Comparison of ENCODE assay signal across 1 cellular context in the genomic region with DNA sequence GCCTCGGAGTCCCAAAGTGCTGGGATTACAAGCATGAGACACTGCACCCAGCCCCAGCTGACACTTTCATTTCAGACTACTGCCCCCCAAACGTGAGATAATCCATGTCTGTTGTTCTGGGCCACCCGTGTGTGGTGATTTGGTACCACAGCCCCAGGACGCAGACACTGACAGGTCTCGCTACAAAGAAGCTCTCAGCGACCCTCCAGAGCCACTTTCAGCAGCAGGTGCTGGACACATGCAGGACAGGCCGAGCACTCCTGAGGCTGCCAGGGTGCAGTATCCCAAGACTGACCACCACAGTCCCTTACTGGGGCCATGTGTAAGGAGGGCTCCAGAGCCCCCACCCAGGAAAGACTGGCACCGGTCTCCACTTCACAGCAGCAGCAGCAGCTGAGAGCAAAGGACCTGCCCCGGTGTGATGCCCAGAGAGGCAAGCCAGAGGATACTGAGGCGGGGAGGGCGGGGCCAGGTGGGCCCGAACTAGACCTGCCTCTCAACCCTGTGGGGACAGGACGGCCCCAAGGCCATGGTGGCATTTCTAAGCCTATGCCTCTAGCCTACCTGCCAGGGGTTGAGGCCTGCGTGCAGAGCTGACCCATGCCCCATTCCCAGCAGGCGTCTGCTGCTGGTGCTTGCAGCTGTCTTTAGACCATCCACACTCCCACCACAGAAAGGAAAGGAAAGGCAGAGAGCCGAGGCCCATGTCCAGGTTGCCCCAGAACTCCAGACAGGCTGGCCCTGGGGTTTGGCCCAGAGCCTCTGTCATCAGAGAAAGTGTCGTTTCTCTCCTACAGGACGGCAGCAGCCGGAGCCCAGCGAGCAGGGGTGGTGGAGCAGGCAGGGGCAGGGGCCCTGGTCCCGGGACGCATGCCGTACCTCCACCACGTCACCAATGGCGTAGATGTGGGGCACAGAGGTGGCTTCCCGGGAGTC.
TF ChIP-seq lines count a peak whose summit lies in the region.

No MANE protein-coding gene starts in this region.

TF ChIP-seq in WTC11, 78 proteins besides CTCF, POLR2A, EP300 and RAD21:
- TF ChIP-seq HMGA2 (CRISPR knock-in tag; IDR thresholded peaks at IDR 0.05), result no peak
- TF ChIP-seq, protein P1, sequence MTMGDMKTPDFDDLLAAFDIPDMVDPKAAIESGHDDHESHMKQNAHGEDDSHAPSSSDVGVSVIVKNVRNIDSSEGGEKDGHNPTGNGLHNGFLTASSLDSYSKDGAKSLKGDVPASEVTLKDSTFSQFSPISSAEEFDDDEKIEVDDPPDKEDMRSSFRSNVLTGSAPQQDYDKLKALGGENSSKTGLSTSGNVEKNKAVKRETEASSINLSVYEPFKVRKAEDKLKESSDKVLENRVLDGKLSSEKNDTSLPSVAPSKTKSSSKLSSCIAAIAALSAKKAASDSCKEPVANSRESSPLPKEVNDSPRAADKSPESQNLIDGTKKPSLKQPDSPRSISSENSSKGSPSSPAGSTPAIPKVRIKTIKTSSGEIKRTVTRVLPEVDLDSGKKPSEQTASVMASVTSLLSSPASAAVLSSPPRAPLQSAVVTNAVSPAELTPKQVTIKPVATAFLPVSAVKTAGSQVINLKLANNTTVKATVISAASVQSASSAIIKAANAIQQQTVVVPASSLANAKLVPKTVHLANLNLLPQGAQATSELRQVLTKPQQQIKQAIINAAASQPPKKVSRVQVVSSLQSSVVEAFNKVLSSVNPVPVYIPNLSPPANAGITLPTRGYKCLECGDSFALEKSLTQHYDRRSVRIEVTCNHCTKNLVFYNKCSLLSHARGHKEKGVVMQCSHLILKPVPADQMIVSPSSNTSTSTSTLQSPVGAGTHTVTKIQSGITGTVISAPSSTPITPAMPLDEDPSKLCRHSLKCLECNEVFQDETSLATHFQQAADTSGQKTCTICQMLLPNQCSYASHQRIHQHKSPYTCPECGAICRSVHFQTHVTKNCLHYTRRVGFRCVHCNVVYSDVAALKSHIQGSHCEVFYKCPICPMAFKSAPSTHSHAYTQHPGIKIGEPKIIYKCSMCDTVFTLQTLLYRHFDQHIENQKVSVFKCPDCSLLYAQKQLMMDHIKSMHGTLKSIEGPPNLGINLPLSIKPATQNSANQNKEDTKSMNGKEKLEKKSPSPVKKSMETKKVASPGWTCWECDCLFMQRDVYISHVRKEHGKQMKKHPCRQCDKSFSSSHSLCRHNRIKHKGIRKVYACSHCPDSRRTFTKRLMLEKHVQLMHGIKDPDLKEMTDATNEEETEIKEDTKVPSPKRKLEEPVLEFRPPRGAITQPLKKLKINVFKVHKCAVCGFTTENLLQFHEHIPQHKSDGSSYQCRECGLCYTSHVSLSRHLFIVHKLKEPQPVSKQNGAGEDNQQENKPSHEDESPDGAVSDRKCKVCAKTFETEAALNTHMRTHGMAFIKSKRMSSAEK (CRISPR knock-in tag; IDR thresholded peaks at IDR 0.05; ENCODE audit: borderline replicate concordance), result no peak
- TF ChIP-seq, protein P2, sequence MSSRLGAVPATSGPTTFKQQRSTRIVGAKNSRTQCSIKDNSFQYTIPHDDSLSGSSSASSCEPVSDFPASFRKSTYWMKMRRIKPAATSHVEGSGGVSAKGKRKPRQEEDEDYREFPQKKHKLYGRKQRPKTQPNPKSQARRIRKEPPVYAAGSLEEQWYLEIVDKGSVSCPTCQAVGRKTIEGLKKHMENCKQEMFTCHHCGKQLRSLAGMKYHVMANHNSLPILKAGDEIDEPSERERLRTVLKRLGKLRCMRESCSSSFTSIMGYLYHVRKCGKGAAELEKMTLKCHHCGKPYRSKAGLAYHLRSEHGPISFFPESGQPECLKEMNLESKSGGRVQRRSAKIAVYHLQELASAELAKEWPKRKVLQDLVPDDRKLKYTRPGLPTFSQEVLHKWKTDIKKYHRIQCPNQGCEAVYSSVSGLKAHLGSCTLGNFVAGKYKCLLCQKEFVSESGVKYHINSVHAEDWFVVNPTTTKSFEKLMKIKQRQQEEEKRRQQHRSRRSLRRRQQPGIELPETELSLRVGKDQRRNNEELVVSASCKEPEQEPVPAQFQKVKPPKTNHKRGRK (CRISPR knock-in tag; IDR thresholded peaks at IDR 0.05; ENCODE audit: borderline replicate concordance), result no peak
- TF ChIP-seq, protein P3, sequence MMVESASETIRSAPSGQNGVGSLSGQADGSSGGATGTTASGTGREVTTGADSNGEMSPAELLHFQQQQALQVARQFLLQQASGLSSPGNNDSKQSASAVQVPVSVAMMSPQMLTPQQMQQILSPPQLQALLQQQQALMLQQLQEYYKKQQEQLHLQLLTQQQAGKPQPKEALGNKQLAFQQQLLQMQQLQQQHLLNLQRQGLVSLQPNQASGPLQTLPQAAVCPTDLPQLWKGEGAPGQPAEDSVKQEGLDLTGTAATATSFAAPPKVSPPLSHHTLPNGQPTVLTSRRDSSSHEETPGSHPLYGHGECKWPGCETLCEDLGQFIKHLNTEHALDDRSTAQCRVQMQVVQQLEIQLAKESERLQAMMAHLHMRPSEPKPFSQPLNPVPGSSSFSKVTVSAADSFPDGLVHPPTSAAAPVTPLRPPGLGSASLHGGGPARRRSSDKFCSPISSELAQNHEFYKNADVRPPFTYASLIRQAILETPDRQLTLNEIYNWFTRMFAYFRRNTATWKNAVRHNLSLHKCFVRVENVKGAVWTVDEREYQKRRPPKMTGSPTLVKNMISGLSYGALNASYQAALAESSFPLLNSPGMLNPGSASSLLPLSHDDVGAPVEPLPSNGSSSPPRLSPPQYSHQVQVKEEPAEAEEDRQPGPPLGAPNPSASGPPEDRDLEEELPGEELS (CRISPR knock-in tag; IDR thresholded peaks at IDR 0.05), result no peak
- TF ChIP-seq TCF7 (CRISPR knock-in tag; IDR thresholded peaks at IDR 0.05; ENCODE audit: low read depth), result no peak
- TF ChIP-seq IRF2 (CRISPR knock-in tag; IDR thresholded peaks at IDR 0.05; ENCODE audit: borderline replicate concordance, low read depth), result no peak
- no peak for TF ChIP-seq CREM (CRISPR knock-in tag; IDR thresholded peaks at IDR 0.05)
- TF ChIP-seq EMX1 (CRISPR knock-in tag; IDR thresholded peaks at IDR 0.05), result no peak
- no peak for TF ChIP-seq ZNF121 (CRISPR knock-in tag; IDR thresholded peaks at IDR 0.05)
- TF ChIP-seq ZNF396 (CRISPR knock-in tag; IDR thresholded peaks at IDR 0.05; ENCODE audit: borderline replicate concordance), result no peak
- no peak for TF ChIP-seq ZNF219 (CRISPR knock-in tag; IDR thresholded peaks at IDR 0.05; ENCODE audit: borderline replicate concordance)
- no peak for TF ChIP-seq PRRX2 (CRISPR knock-in tag; IDR thresholded peaks at IDR 0.05)
- TF ChIP-seq, protein P4, sequence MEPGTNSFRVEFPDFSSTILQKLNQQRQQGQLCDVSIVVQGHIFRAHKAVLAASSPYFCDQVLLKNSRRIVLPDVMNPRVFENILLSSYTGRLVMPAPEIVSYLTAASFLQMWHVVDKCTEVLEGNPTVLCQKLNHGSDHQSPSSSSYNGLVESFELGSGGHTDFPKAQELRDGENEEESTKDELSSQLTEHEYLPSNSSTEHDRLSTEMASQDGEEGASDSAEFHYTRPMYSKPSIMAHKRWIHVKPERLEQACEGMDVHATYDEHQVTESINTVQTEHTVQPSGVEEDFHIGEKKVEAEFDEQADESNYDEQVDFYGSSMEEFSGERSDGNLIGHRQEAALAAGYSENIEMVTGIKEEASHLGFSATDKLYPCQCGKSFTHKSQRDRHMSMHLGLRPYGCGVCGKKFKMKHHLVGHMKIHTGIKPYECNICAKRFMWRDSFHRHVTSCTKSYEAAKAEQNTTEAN (CRISPR knock-in tag; IDR thresholded peaks at IDR 0.05), result no peak
- TF ChIP-seq JAZF1 (CRISPR knock-in tag; IDR thresholded peaks at IDR 0.05), result no peak
- TF ChIP-seq OVOL2 (CRISPR knock-in tag; IDR thresholded peaks at IDR 0.05; ENCODE audit: borderline replicate concordance), result no peak
- TF ChIP-seq, protein P5, sequence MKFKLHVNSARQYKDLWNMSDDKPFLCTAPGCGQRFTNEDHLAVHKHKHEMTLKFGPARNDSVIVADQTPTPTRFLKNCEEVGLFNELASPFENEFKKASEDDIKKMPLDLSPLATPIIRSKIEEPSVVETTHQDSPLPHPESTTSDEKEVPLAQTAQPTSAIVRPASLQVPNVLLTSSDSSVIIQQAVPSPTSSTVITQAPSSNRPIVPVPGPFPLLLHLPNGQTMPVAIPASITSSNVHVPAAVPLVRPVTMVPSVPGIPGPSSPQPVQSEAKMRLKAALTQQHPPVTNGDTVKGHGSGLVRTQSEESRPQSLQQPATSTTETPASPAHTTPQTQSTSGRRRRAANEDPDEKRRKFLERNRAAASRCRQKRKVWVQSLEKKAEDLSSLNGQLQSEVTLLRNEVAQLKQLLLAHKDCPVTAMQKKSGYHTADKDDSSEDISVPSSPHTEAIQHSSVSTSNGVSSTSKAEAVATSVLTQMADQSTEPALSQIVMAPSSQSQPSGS (CRISPR knock-in tag; IDR thresholded peaks at IDR 0.05; ENCODE audit: borderline replicate concordance, low read depth), result no peak
- TF ChIP-seq, protein P6, sequence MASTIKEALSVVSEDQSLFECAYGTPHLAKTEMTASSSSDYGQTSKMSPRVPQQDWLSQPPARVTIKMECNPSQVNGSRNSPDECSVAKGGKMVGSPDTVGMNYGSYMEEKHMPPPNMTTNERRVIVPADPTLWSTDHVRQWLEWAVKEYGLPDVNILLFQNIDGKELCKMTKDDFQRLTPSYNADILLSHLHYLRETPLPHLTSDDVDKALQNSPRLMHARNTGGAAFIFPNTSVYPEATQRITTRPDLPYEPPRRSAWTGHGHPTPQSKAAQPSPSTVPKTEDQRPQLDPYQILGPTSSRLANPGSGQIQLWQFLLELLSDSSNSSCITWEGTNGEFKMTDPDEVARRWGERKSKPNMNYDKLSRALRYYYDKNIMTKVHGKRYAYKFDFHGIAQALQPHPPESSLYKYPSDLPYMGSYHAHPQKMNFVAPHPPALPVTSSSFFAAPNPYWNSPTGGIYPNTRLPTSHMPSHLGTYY (CRISPR knock-in tag; IDR thresholded peaks at IDR 0.05), result no peak
- no peak for TF ChIP-seq ZBTB21 (CRISPR knock-in tag; IDR thresholded peaks at IDR 0.05; ENCODE audit: borderline replicate concordance)
TF ChIP-seq in WTC11: peak in this region for 0.
